Comparison of ENCODE assay signal across 11 cellular contexts in genomic region chr14:100117647-100118376, GRCh38. TPM values are rescaled to one million over a fixed set of nuclear protein-coding genes. Genes with fewer than 3 reads are reported as not detected.
DNase-seq lines count a peak whose midpoint lies in the region; ATAC-seq and TF ChIP-seq lines count a peak whose summit lies in the region.
"Had no signal": no experiment of that assay in that cellular context is flagged by ENCODE, and none has a peak within 500 bp of the region (broad histone marks: within the 10 kb centered on the region; RNA-seq: fewer than 3 reads in every experiment).

No MANE protein-coding gene starts in this region.

- no peak overlapping the region for H4K5ac ChIP-seq in IMR-90 (ENCODE audit: low read depth, low read length)

- H4K8ac ChIP-seq in IMR-90 (ENCODE audit: low read depth in 2 of 2, low read length in 2 of 2) = no peak overlapping the region

- no peak overlapping the region for H3K14ac ChIP-seq in IMR-90 (replicated peaks; ENCODE audit: low read depth, low read length)

- H3K4me2 ChIP-seq in IMR-90 (ENCODE audit: low read depth, low read length) = no peak overlapping the region
- H3K4me2 ChIP-seq in smooth muscle cell = no peak overlapping the region

- no peak overlapping the region for H2BK15ac ChIP-seq in IMR-90 (ENCODE audit: low read depth, low read length)

- H3K9ac ChIP-seq in IMR-90 (ENCODE audit: low read depth, low read length) = no peak overlapping the region
- H3K9ac ChIP-seq in smooth muscle cell (ENCODE audit: low read depth) = no peak overlapping the region

- no peaks in the 10 kb centered on the region for H3F3A ChIP-seq in smooth muscle cell (ENCODE audit: low read depth)

- 100% methylated on average over 2 of the region's 13 CpGs; no CpG with 5 or more reads in 1 of the 2 experiments for WGBS in IMR-90 (ENCODE audit: extremely low coverage in 2 of 2, insufficient read length in 1 of 2), 2 experiments
- 91% methylated on average over 13 of the region's 13 CpGs for whole genome bisulfite sequencing in smooth muscle cell (ENCODE audit: low lambda C conversion rate)

- peaks cover 9% of the 10 kb centered on the region; the same call in 1 of the 2 replicates for H3K9me1 ChIP-seq in IMR-90 (ENCODE audit: insufficient read depth, low read length)

- TF ChIP-seq CTCF in IMR-90 (conservative IDR thresholded peaks at IDR 0.05; ENCODE audit: low read depth, low read length) (no peak), activated B cell treated with CpG ODN at 0.5 μM for 24 hours (IDR thresholded peaks at IDR 0.05) (no peak), smooth muscle cell (IDR thresholded peaks at IDR 0.05; ENCODE audit: borderline replicate concordance, insufficient read depth, poor library complexity, severe bottlenecking) (no peak)

- no peak overlapping the region for H4K91ac ChIP-seq in IMR-90 (ENCODE audit: insufficient read depth, low read depth, low read length)

- H3K27ac Mint-ChIP-seq in activated B cell treated with CpG ODN at 0.5 μM for 24 hours = peak overlapping the region; percentile 74

- dilution Hi-C loops in IMR-90 (cut with HindIII; ENCODE audit: low sequenced_read_pairs, unreplicated experiment) = no loop called here

- no peak overlapping the region for H3K23ac ChIP-seq in IMR-90 (ENCODE audit: low read depth, low read length)

- H3K4me1 ChIP-seq in IMR-90 (ENCODE audit: control insufficient read depth, insufficient read depth, low read length) (peaks cover 3% of the 10 kb centered on the region; the same call in 1 of the 2 replicates), smooth muscle cell (ENCODE audit: low read depth) (no peaks in the 10 kb centered on the region)

- H2BK20ac ChIP-seq in IMR-90 (ENCODE audit: low read depth, low read length) = no peak overlapping the region

- H2AK9ac ChIP-seq in IMR-90 (replicated peaks; ENCODE audit: low read depth, low read length, poor library complexity) = peak overlapping the region; percentile 29

- H2BK120ac ChIP-seq in IMR-90 (ENCODE audit: low read depth, low read length) = no peak overlapping the region

- H3K4me1 Mint-ChIP-seq in activated B cell treated with CpG ODN at 0.5 μM for 24 hours = peaks cover 26% of the 10 kb centered on the region

- H3K36me3 ChIP-seq in IMR-90 (ENCODE audit: control insufficient read depth, insufficient read depth, low read length) (no peaks in the 10 kb centered on the region), smooth muscle cell (ENCODE audit: low read depth) (no peaks in the 10 kb centered on the region)

- no peak overlapping the region for H3K4ac ChIP-seq in IMR-90 (ENCODE audit: low read depth, low read length)

- TF ChIP-seq RAD21 in IMR-90 (IDR thresholded peaks at IDR 0.05; ENCODE audit: low read length) = no peak

- H3K9me3 Mint-ChIP-seq in activated B cell treated with CpG ODN at 0.5 μM for 24 hours = no peaks in the 10 kb centered on the region

- H3K79me2 ChIP-seq in smooth muscle cell (ENCODE audit: low read depth) = no peaks in the 10 kb centered on the region

- peaks cover 71% of the 10 kb centered on the region for H3K36me3 Mint-ChIP-seq in activated B cell treated with CpG ODN at 0.5 μM for 24 hours (ENCODE audit: low read depth)

- no peak overlapping the region for H2AK5ac ChIP-seq in IMR-90 (ENCODE audit: low read depth, low read length)

- H4K20me1 ChIP-seq in IMR-90 (ENCODE audit: insufficient read depth, low read length) (no peaks in the 10 kb centered on the region), smooth muscle cell (ENCODE audit: low read depth) (no peaks in the 10 kb centered on the region)

- peak; percentile 40 to 84 (median 54) for DNase-seq in NCI-H1417 (lab: John Stamatoyannopoulos, UW)
- DNase-seq in NCI-H1417 treated with DMSO at 0.1 percent for 48 hours (lab: John Stamatoyannopoulos, UW) = no peak
- no peak for DNase-seq in IMR-90
- DNase-seq in activated B cell treated with CpG ODN at 0.5 μM for 24 hours = no peak
- peak; percentile 53 for DNase-seq in left kidney (ENCODE audit: low read depth, low spot score)
- no peak for DNase-seq in stimulated activated CD4-positive, alpha-beta T cell treated with anti-CD3 and anti-CD28 coated beads, Interleukin-4, amount 100 ng/mL, for 1 hour
- DNase-seq in smooth muscle cell (lab: John Stamatoyannopoulos, UW; ENCODE audit: unreplicated experiment) = no peak
- DNase-seq: 8988T had no signal

- H3K27ac ChIP-seq in IMR-90 (ENCODE audit: insufficient read depth, low read length) (no peak overlapping the region), smooth muscle cell (ENCODE audit: low read depth) (no peak overlapping the region)

- no peak overlapping the region for H3K4me3 Mint-ChIP-seq in activated B cell treated with CpG ODN at 0.5 μM for 24 hours

- ATAC-seq in IMR-90 (ENCODE audit: low read depth) (no peak), activated B cell treated with CpG ODN at 0.5 μM for 24 hours (ENCODE audit: low read depth) (peak; percentile 61), HG03045 (IDR thresholded peaks at IDR 0.05; ENCODE audit: unreplicated experiment) (no peak)

- no peak overlapping the region for H3K4me3 ChIP-seq in IMR-90 (ENCODE audit: insufficient read depth, low read depth, low read length)
- H3K4me3 ChIP-seq in smooth muscle cell = no peak overlapping the region

- intact Hi-C loops in IMR-90 (cut with micrococcal nuclease) (no loop called here), activated B cell treated with CpG ODN at 0.5 μM for 24 hours (cut with micrococcal nuclease) (loop anchor here (5.0 kb wide), 1 partner anchor 39 kb away; the partner anchor contains the start of gene DEGS2)

- H3K56ac ChIP-seq in IMR-90 (ENCODE audit: extremely low read depth, insufficient read depth, low read length) = no peak overlapping the region

- no TSS peak for BruUV-seq in IMR-90 (replicated peaks; lab: Mats Ljungman, UMichigan)

- H3K27me3 ChIP-seq in IMR-90 (ENCODE audit: control insufficient read depth, insufficient read depth, low read length) (no peaks in the 10 kb centered on the region), smooth muscle cell (ENCODE audit: low read depth) (no peaks in the 10 kb centered on the region)

- H3K79me1 ChIP-seq in IMR-90 (ENCODE audit: low read depth in 1 of 2, low read length in 2 of 2) = no peaks in the 10 kb centered on the region

- TF ChIP-seq POLR2A in IMR-90 (IDR thresholded peaks at IDR 0.05; ENCODE audit: low read depth, low read length) = no peak

- no peak overlapping the region for H2AFZ ChIP-seq in IMR-90 (replicated peaks; ENCODE audit: low read length, poor library complexity)
- H2AFZ ChIP-seq in smooth muscle cell (ENCODE audit: low read depth) = no peak overlapping the region

- CTCF ChIA-PET in IMR-90 (lab: Yijun Ruan, JAX) (interaction anchor here (1.0 to 1.2 kb wide), 3 partner anchors 9 to 135 kb away, joined by 3 to 4 read pairs (median 3); no protein-coding TSS in a partner anchor), activated B cell treated with CpG ODN at 0.5 μM for 24 hours (lab: Charles Lee) (interaction anchor here (1.2 to 1.4 kb wide), 2 partner anchors 9 to 15 kb away, joined by 3 to 5 read pairs; no protein-coding TSS in a partner anchor)

- no peak overlapping the region for H2BK5ac ChIP-seq in IMR-90 (ENCODE audit: low read depth, low read length, poor library complexity, severe bottlenecking)

- no peaks in the 10 kb centered on the region for H3K27me3 Mint-ChIP-seq in activated B cell treated with CpG ODN at 0.5 μM for 24 hours

- H3K18ac ChIP-seq in IMR-90 (ENCODE audit: low read depth, low read length) = no peak overlapping the region

- in situ Hi-C loops in IMR-90 (cut with MboI; ENCODE audit: low sequenced_read_pairs) = no loop called here

- no peaks in the 10 kb centered on the region for H3K9me3 ChIP-seq in IMR-90 (ENCODE audit: control insufficient read depth, insufficient read depth, low read length)
- H3K9me3 ChIP-seq in smooth muscle cell (replicated peaks; ENCODE audit: low read depth) = no peaks in the 10 kb centered on the region

- POLR2A ChIA-PET in IMR-90 (lab: Charles Lee; ENCODE audit: unreplicated experiment) = no interaction called here
- POLR2A ChIA-PET in activated B cell treated with CpG ODN at 0.5 μM for 24 hours (lab: Charles Lee) = interaction anchor here (1.0 to 1.2 kb wide), 3 partner anchors 10 to 75 kb away, joined by 3 read pairs; no protein-coding TSS in a partner anchor

TF ChIP-seq in IMR-90, 13 proteins besides CTCF, POLR2A, EP300 and RAD21:
- no peak for TF ChIP-seq MXI1 (IDR thresholded peaks at IDR 0.05; ENCODE audit: borderline replicate concordance, low read depth, low read length)

RNA-seq across cellular contexts. Expression of gene DEGS2, which starts 41.6 kb away (rescaled TPM):
- total RNA-seq in IMR-90 (2012; rRNA removed) (not detected in 2 replicates), activated B cell treated with CpG ODN at 0.5 μM for 24 hours (1.3 and 2.5 TPM in 2 replicates), smooth muscle cell (0.40 and 0.45 TPM in 2 replicates)
- polyA plus RNA-seq in IMR-90 (2012; rRNA removed) (not detected in 2 replicates), smooth muscle cell (0.61 and 0.83 TPM in 2 replicates)
- polyA plus RNA-seq in IMR-90 (2012; cell fraction: cytosol; rRNA removed) = 0.01 TPM in 1 of 2 replicates, not detected in the other
- polyA plus RNA-seq in IMR-90 (2012; cell fraction: nucleus; rRNA removed; ENCODE audit: low replicate concordance) = 0.02 and 0.14 TPM in 2 replicates
- total RNA-seq: LHCN-M2; T-helper 1 cell treated with Interleukin-12 subunit alpha and Interleukin-12 subunit beta and Interleukin-4 antibody, amounts not matched to agents 30 ng/mL and 1 ng/mL, for 36 hours had no signal

RNA-seq across cellular contexts. Expression of gene EVL, which starts 52.6 kb away (rescaled TPM):
- total RNA-seq in IMR-90 (2012; rRNA removed) (7.2 TPM in 2 replicates), activated B cell treated with CpG ODN at 0.5 μM for 24 hours (229 and 272 TPM in 2 replicates), smooth muscle cell (19.5 and 22.0 TPM in 2 replicates)
- polyA plus RNA-seq in IMR-90 (2012; rRNA removed) (36.5 and 36.6 TPM in 2 replicates), smooth muscle cell (26.3 and 31.3 TPM in 2 replicates)
- polyA plus RNA-seq in IMR-90 (2012; cell fraction: cytosol; rRNA removed) = 23.4 and 26.6 TPM in 2 replicates
- 208 and 301 TPM in 2 replicates for polyA plus RNA-seq in IMR-90 (2012; cell fraction: nucleus; rRNA removed; ENCODE audit: low replicate concordance)

Comparison
In these comparisons a context has a peak if more than half of its experiments do, and no peak if none do; other contexts are left out.
1. DNase-seq: peak in NCI-H1417 (3 of 3) and left kidney (single experiment); none in NCI-H1417 treated with DMSO at 0.1 percent for 48 hours (single experiment), IMR-90 (single experiment), activated B cell treated with CpG ODN at 0.5 μM for 24 hours (single experiment), stimulated activated CD4-positive, alpha-beta T cell treated with anti-CD3 and anti-CD28 coated beads, Interleukin-4, amount 100 ng/mL, for 1 hour (single experiment) and smooth muscle cell (single experiment).